In the genomic region with DNA sequence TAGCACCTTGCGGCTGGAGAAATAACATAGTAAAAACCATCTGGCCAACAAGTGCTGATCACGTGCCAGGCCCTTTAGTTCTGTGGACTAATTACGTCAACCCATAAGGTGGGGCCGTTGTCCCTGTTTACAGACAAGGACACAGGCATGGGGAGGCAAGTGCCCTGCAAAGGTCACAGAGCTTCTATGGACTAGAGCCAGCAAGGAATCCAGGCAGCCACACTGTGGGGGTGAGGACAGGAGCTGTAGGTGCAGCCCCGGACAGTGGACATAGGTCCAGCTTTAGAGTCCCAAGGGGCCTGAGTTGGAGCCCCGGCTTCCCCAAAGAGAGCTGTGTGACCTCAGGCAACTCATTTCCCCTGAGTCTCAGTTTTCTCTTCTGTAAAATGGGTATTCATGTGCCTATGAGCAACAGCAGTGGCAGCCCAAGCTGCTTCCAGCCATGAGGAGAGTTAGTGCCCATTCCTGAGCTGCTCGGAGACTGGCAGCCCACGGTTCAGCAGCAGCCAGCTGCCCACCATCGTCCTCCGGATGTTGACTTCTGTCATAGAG, we compare ENCODE assay signal across 20 cellular contexts. TPM values are rescaled to one million over a fixed set of nuclear protein-coding genes. Genes with fewer than 3 reads are reported as not detected.
DNase-seq lines count a peak whose midpoint lies in the region; ATAC-seq and TF ChIP-seq lines count a peak whose summit lies in the region.
"Had no signal": no experiment of that assay in that cellular context is flagged by ENCODE, and none has a peak within 500 bp of the region (broad histone marks: within the 10 kb centered on the region; RNA-seq: fewer than 3 reads in every experiment).

No MANE protein-coding gene starts in this region.

- no peak overlapping the region for H3K27ac ChIP-seq in spleen
- H3K27ac ChIP-seq in RWPE1: no peak overlapping the region
- H3K27ac ChIP-seq: A549, VCaP had no signal

- no peak overlapping the region for H3K4me3 ChIP-seq in spleen
- H3K4me3 ChIP-seq: A549 had no signal

- TF ChIP-seq POLR2A in spleen (IDR thresholded peaks at IDR 0.05): no peak

- H3K4me1 ChIP-seq in spleen: peaks cover 0 to 36% (median 11%) of the 10 kb centered on the region in 6 donors

- H3K4me3 Mint-ChIP-seq in activated CD4-positive, alpha-beta T cell treated with anti-CD3 and anti-CD28 coated beads, Interleukin-2, amount 10 ng/mL, durations not matched to agents 24 days and 14 days: no peak overlapping the region
- H3K4me3 Mint-ChIP-seq: brain; CD8-positive, alpha-beta T cell; nephron progenitor cell; T-cell had no signal

- H3K27me3 Mint-ChIP-seq in activated CD4-positive, alpha-beta T cell treated with anti-CD3 and anti-CD28 coated beads, Interleukin-2, amount 10 ng/mL, durations not matched to agents 24 days and 14 days: peaks cover 7% of the 10 kb centered on the region

- WGBS in spleen, 5 donors: 60 to 84% (median 76%) methylated on average over 9 to 10 of the region's 10 CpGs

- TF ChIP-seq CTCF in spleen (IDR thresholded peaks at IDR 0.05 in 8 of 11, conservative IDR thresholded peaks at IDR 0.05 in 3 of 11) (no peak), RWPE1 (conservative IDR thresholded peaks at IDR 0.05; ENCODE audit: low read depth) (no peak)

- CTCF ChIA-PET in RWPE1 (lab: Yijun Ruan, JAX): interaction anchor here (0.6 kb wide), 1 partner anchor 1010 kb away, joined by 6 read pairs; no protein-coding TSS in a partner anchor

- DNase-seq in NCI-H82 (lab: John Stamatoyannopoulos, UW) (peak; percentile 76), NCI-H82 treated with DMSO at 0.1 percent for 48 hours (lab: John Stamatoyannopoulos, UW; ENCODE audit: unreplicated experiment) (no peak), NCI-H524 treated with DMSO at 0.1 percent for 48 hours (lab: John Stamatoyannopoulos, UW) (peak; percentile 94), left ventricle myocardium superior (peak; percentile 29), spleen (peak; percentile 70), dedifferentiated amniotic fluid mesenchymal stem cell (ENCODE audit: extremely low spot score) (no peak), RWPE1 (ENCODE audit: low spot score) (no peak)
- DNase-seq in activated CD4-positive, alpha-beta T cell treated with anti-CD3 and anti-CD28 coated beads, Interleukin-2, amount 10 ng/mL, durations not matched to agents 24 days and 14 days: no peak
- DNase-seq: activated naive CD4-positive, alpha-beta T cell treated with Interleukin-2 at 50 U/mL for 16 hours; CD8-positive, alpha-beta T cell; EL; Kasumi-1; NCI-H526; nephron progenitor cell; stimulated activated CD8-positive, alpha-beta memory T cell treated with anti-CD3 and anti-CD28 coated beads, Interleukin-4, amount 100 ng/mL, for 48 hours had no signal

- H3K36me3 Mint-ChIP-seq in activated CD4-positive, alpha-beta T cell treated with anti-CD3 and anti-CD28 coated beads, Interleukin-2, amount 10 ng/mL, durations not matched to agents 24 days and 14 days (ENCODE audit: low read depth): no peaks in the 10 kb centered on the region
- H3K36me3 Mint-ChIP-seq: brain; CD8-positive, alpha-beta T cell; T-cell had no signal

- no peak overlapping the region for H3K27ac Mint-ChIP-seq in activated CD4-positive, alpha-beta T cell treated with anti-CD3 and anti-CD28 coated beads, Interleukin-2, amount 10 ng/mL, durations not matched to agents 24 days and 14 days
- H3K27ac Mint-ChIP-seq: brain; CD8-positive, alpha-beta T cell; nephron progenitor cell; T-cell had no signal

- POLR2A ChIA-PET in RWPE1 (lab: Yijun Ruan, JAX; ENCODE audit: low non-redundant PET): interaction anchor here (0.7 kb wide), 1 partner anchor 1233 kb away, joined by 3 read pairs; no protein-coding TSS in a partner anchor

- intact Hi-C loops in left ventricle myocardium superior (cut with micrococcal nuclease) (no loop called here), spleen (cut with DNase I; ENCODE audit: low total_unique reads) (no loop called here)
- intact Hi-C loops in activated CD4-positive, alpha-beta T cell treated with anti-CD3 and anti-CD28 coated beads, Interleukin-2, amount 10 ng/mL, durations not matched to agents 24 days and 14 days (cut with micrococcal nuclease): no loop called here

- no peaks in the 10 kb centered on the region for H3K9me3 ChIP-seq in spleen
- H3K9me3 ChIP-seq: A549 had no signal

- ATAC-seq in left ventricle myocardium superior: peak; percentile 69
- ATAC-seq: CD8-positive, alpha-beta T cell; T-cell had no signal

- H3K36me3 ChIP-seq in spleen: no peaks in the 10 kb centered on the region

- H3K4me1 Mint-ChIP-seq in activated CD4-positive, alpha-beta T cell treated with anti-CD3 and anti-CD28 coated beads, Interleukin-2, amount 10 ng/mL, durations not matched to agents 24 days and 14 days: no peaks in the 10 kb centered on the region
- H3K4me1 Mint-ChIP-seq: nephron progenitor cell had no signal

- H3K27me3 ChIP-seq in spleen (replicated peaks in 1 of 7): peaks cover 0 to 37% (median 14%) of the 10 kb centered on the region in 7 donors

- H3K9me3 Mint-ChIP-seq in activated CD4-positive, alpha-beta T cell treated with anti-CD3 and anti-CD28 coated beads, Interleukin-2, amount 10 ng/mL, durations not matched to agents 24 days and 14 days: no peaks in the 10 kb centered on the region
- H3K9me3 Mint-ChIP-seq: brain; CD8-positive, alpha-beta T cell; nephron progenitor cell; T-cell had no signal

RNA-seq across cellular contexts. Expression of a gene that starts 13.9 kb away (rescaled TPM):
- total RNA-seq in left ventricle myocardium superior (0.45 TPM), spleen (10 to 100 TPM in 1 of 7 donors, 1 to 10 TPM in 6; 2.4 to 11.2 (median 5.6) TPM)
- 1 to 10 TPM in 2 of 3 donors, under 1 TPM in 1; 0.26 to 1.8 (median 1.0) TPM for polyA plus RNA-seq in spleen
- total RNA-seq in activated CD4-positive, alpha-beta T cell treated with anti-CD3 and anti-CD28 coated beads, Interleukin-2, amount 10 ng/mL, durations not matched to agents 24 days and 14 days: not detected in 2 replicates
- total RNA-seq: CD8-positive, alpha-beta T cell; lung microvascular endothelial cell had no signal

RNA-seq across cellular contexts. Expression of a gene that starts 20.2 kb away (rescaled TPM):
- total RNA-seq in left ventricle myocardium superior: not detected
- under 1 TPM in 1 of 7 donors, not detected in 6; 0.16 TPM for total RNA-seq in spleen
- polyA plus RNA-seq in spleen: under 1 TPM; 0.02 to 0.03 (median 0.02) TPM
- total RNA-seq in activated CD4-positive, alpha-beta T cell treated with anti-CD3 and anti-CD28 coated beads, Interleukin-2, amount 10 ng/mL, durations not matched to agents 24 days and 14 days: not detected in 2 replicates
- total RNA-seq: CD8-positive, alpha-beta T cell; lung microvascular endothelial cell had no signal
- polyA plus RNA-seq: A549 had no signal

RNA-seq across cellular contexts. Expression of a gene that starts 20.9 kb away (rescaled TPM):
- not detected for total RNA-seq in left ventricle myocardium superior
- total RNA-seq in spleen: not detected
- polyA plus RNA-seq in spleen: not detected
- not detected in 2 replicates for total RNA-seq in activated CD4-positive, alpha-beta T cell treated with anti-CD3 and anti-CD28 coated beads, Interleukin-2, amount 10 ng/mL, durations not matched to agents 24 days and 14 days
- total RNA-seq: CD8-positive, alpha-beta T cell; lung microvascular endothelial cell; T-cell had no signal
- polyA plus RNA-seq: A549 had no signal

Comparison
In these comparisons a context has a peak if more than half of its experiments do, and no peak if none do; other contexts are left out.
1. DNase-seq: peak in NCI-H82 (single experiment), NCI-H524 treated with DMSO at 0.1 percent for 48 hours (single experiment), left ventricle myocardium superior (single experiment) and spleen (single experiment); none in NCI-H82 treated with DMSO at 0.1 percent for 48 hours (single experiment), dedifferentiated amniotic fluid mesenchymal stem cell (single experiment), activated CD4-positive, alpha-beta T cell treated with anti-CD3 and anti-CD28 coated beads, Interleukin-2, amount 10 ng/mL, durations not matched to agents 24 days and 14 days (single experiment) and RWPE1 (single experiment).